ENCODE assay signal across 1 cellular context in genomic region chr5:173229381-173229959, GRCh38.
TF ChIP-seq lines count a peak whose summit lies in the region.

No MANE protein-coding gene starts in this region.

TF ChIP-seq in IMR-90, 13 proteins besides CTCF, POLR2A, EP300 and RAD21 (continued from another document):
- TF ChIP-seq FOS (IDR thresholded peaks at IDR 0.05; ENCODE audit: low read depth, low read length) (no peak), RCOR1 (IDR thresholded peaks at IDR 0.05; ENCODE audit: insufficient replicate concordance, low read length) (no peak), RFX5 (IDR thresholded peaks at IDR 0.05; ENCODE audit: low read depth, low read length) (no peak), MAZ (IDR thresholded peaks at IDR 0.05; ENCODE audit: borderline replicate concordance, low read depth, low read length) (no peak), CHD1 (IDR thresholded peaks at IDR 0.05; ENCODE audit: low read depth, low read length) (no peak), ELK1 (IDR thresholded peaks at IDR 0.05; ENCODE audit: borderline replicate concordance, low read depth, low read length) (no peak), MXI1 (IDR thresholded peaks at IDR 0.05; ENCODE audit: borderline replicate concordance, low read depth, low read length) (no peak), MAFK (IDR thresholded peaks at IDR 0.05; ENCODE audit: low read depth, low read length) (no peak)
